Comparison of ENCODE assay signal across 8 cellular contexts in genomic region chr6:15663057-15663638, GRCh38. TPM values are rescaled to one million over a fixed set of nuclear protein-coding genes. Genes with fewer than 3 reads are reported as not detected.
DNase-seq lines count a peak whose midpoint lies in the region; ATAC-seq lines count a peak whose summit lies in the region.

No MANE protein-coding gene starts in this region.

- no peak for ATAC-seq in HG03521 (IDR thresholded peaks at IDR 0.05; ENCODE audit: unreplicated experiment)

- peak overlapping the region; percentile 80 for H3K4me3 Mint-ChIP-seq in activated CD4-positive, alpha-beta T cell treated with anti-CD3 and anti-CD28 coated beads, Interleukin-2, amount 10 ng/mL, durations not matched to agents 7 days and 5 days
- H3K4me3 Mint-ChIP-seq in IgD-negative memory B cell: peak overlapping the region; percentile 75 to 96 (median 86)
- H3K4me3 Mint-ChIP-seq in activated CD4-positive, alpha-beta memory T cell treated with anti-CD3 and anti-CD28 coated beads, Interleukin-2, amount 10 ng/mL, durations not matched to agents 7 days and 5 days: peak overlapping the region; percentile 64

- no peaks in the 10 kb centered on the region for H3K9me3 Mint-ChIP-seq in activated CD4-positive, alpha-beta T cell treated with anti-CD3 and anti-CD28 coated beads, Interleukin-2, amount 10 ng/mL, durations not matched to agents 7 days and 5 days
- H3K9me3 Mint-ChIP-seq in IgD-negative memory B cell: no peaks in the 10 kb centered on the region
- no peaks in the 10 kb centered on the region for H3K9me3 Mint-ChIP-seq in activated CD4-positive, alpha-beta memory T cell treated with anti-CD3 and anti-CD28 coated beads, Interleukin-2, amount 10 ng/mL, durations not matched to agents 7 days and 5 days

- POLR2A ChIA-PET in activated CD4-positive, alpha-beta T cell treated with anti-CD3 and anti-CD28 coated beads, Interleukin-2, amount 10 ng/mL, durations not matched to agents 7 days and 5 days (lab: Charles Lee): no interaction called here
- POLR2A ChIA-PET in activated CD4-positive, alpha-beta memory T cell treated with anti-CD3 and anti-CD28 coated beads, Interleukin-2, amount 10 ng/mL, durations not matched to agents 7 days and 5 days (lab: Charles Lee): interaction anchor here (1.0 to 2.4 kb wide), 3 partner anchors 10 to 468 kb away, joined by 3 to 16 read pairs (median 5); no protein-coding TSS in a partner anchor

- CTCF ChIA-PET in activated CD4-positive, alpha-beta T cell treated with anti-CD3 and anti-CD28 coated beads, Interleukin-2, amount 10 ng/mL, durations not matched to agents 7 days and 5 days (lab: Charles Lee): interaction anchor here (0.8 kb wide), 1 partner anchor 492 kb away, joined by 5 read pairs; no protein-coding TSS in a partner anchor
- CTCF ChIA-PET in activated CD4-positive, alpha-beta memory T cell treated with anti-CD3 and anti-CD28 coated beads, Interleukin-2, amount 10 ng/mL, durations not matched to agents 7 days and 5 days (lab: Charles Lee): no interaction called here

- peak overlapping the region; percentile 90 for H3K27ac Mint-ChIP-seq in activated CD4-positive, alpha-beta T cell treated with anti-CD3 and anti-CD28 coated beads, Interleukin-2, amount 10 ng/mL, durations not matched to agents 7 days and 5 days
- peak overlapping the region; percentile 89 to 94 (median 91) for H3K27ac Mint-ChIP-seq in IgD-negative memory B cell
- peak overlapping the region; percentile 73 for H3K27ac Mint-ChIP-seq in activated CD4-positive, alpha-beta memory T cell treated with anti-CD3 and anti-CD28 coated beads, Interleukin-2, amount 10 ng/mL, durations not matched to agents 7 days and 5 days

- H3K36me3 Mint-ChIP-seq in activated CD4-positive, alpha-beta T cell treated with anti-CD3 and anti-CD28 coated beads, Interleukin-2, amount 10 ng/mL, durations not matched to agents 7 days and 5 days (ENCODE audit: low read depth): peaks cover 16% of the 10 kb centered on the region
- peaks cover 1% of the 10 kb centered on the region for H3K36me3 Mint-ChIP-seq in IgD-negative memory B cell
- peaks cover 13% of the 10 kb centered on the region for H3K36me3 Mint-ChIP-seq in activated CD4-positive, alpha-beta memory T cell treated with anti-CD3 and anti-CD28 coated beads, Interleukin-2, amount 10 ng/mL, durations not matched to agents 7 days and 5 days (ENCODE audit: low read depth)

- H3K27me3 Mint-ChIP-seq in activated CD4-positive, alpha-beta T cell treated with anti-CD3 and anti-CD28 coated beads, Interleukin-2, amount 10 ng/mL, durations not matched to agents 7 days and 5 days: peaks cover 21% of the 10 kb centered on the region
- H3K27me3 Mint-ChIP-seq in IgD-negative memory B cell: peaks cover 3% of the 10 kb centered on the region
- peaks cover 23% of the 10 kb centered on the region for H3K27me3 Mint-ChIP-seq in activated CD4-positive, alpha-beta memory T cell treated with anti-CD3 and anti-CD28 coated beads, Interleukin-2, amount 10 ng/mL, durations not matched to agents 7 days and 5 days

- peaks cover 31% of the 10 kb centered on the region for H3K4me1 Mint-ChIP-seq in activated CD4-positive, alpha-beta T cell treated with anti-CD3 and anti-CD28 coated beads, Interleukin-2, amount 10 ng/mL, durations not matched to agents 7 days and 5 days
- H3K4me1 Mint-ChIP-seq in IgD-negative memory B cell: peaks cover 23 to 32% (median 30%) of the 10 kb centered on the region in 3 donors
- peaks cover 31% of the 10 kb centered on the region for H3K4me1 Mint-ChIP-seq in activated CD4-positive, alpha-beta memory T cell treated with anti-CD3 and anti-CD28 coated beads, Interleukin-2, amount 10 ng/mL, durations not matched to agents 7 days and 5 days

- DNase-seq in activated CD4-positive, alpha-beta T cell treated with anti-CD3 and anti-CD28 coated beads, Interleukin-2, amount 10 ng/mL, durations not matched to agents 7 days and 5 days: no peak
- no peak for DNase-seq in activated CD4-positive, alpha-beta T cell treated with anti-CD3 and anti-CD28 coated beads, Interleukin-2, amount 50 U/mL, for 48 hours
- no peak for DNase-seq in activated CD4-positive, alpha-beta memory T cell treated with anti-CD3 and anti-CD28 coated beads, Interleukin-2, amount 10 ng/mL, durations not matched to agents 7 days and 5 days
- peak; percentile 80 for DNase-seq in globus pallidus (ENCODE audit: low spot score)
- peak; percentile 14 for DNase-seq in renal cortical epithelial cell (ENCODE audit: low read depth)
- no peak for DNase-seq in NCI-H2227 treated with DMSO at 0.1 percent for 48 hours (lab: John Stamatoyannopoulos, UW)

RNA-seq across cellular contexts. Expression of gene DTNBP1, which starts 0.3 kb away (rescaled TPM):
- total RNA-seq in activated CD4-positive, alpha-beta T cell treated with anti-CD3 and anti-CD28 coated beads, Interleukin-2, amount 10 ng/mL, durations not matched to agents 7 days and 5 days: 10 to 100 TPM; 22.3 to 23.5 TPM
- 56.3 TPM for polyA plus RNA-seq in IgD-negative memory B cell
- 10 to 100 TPM; 26.5 to 27.9 TPM for total RNA-seq in activated CD4-positive, alpha-beta memory T cell treated with anti-CD3 and anti-CD28 coated beads, Interleukin-2, amount 10 ng/mL, durations not matched to agents 7 days and 5 days
- total RNA-seq in renal cortical epithelial cell: 4.2 and 15.1 TPM in 2 replicates

Comparison
In these comparisons a context has a peak if more than half of its experiments do, and no peak if none do; other contexts are left out.
1. DNase-seq: peak in globus pallidus (single experiment) and renal cortical epithelial cell (single experiment); none in activated CD4-positive, alpha-beta T cell treated with anti-CD3 and anti-CD28 coated beads, Interleukin-2, amount 10 ng/mL, durations not matched to agents 7 days and 5 days (single experiment), activated CD4-positive, alpha-beta T cell treated with anti-CD3 and anti-CD28 coated beads, Interleukin-2, amount 50 U/mL, for 48 hours (0 of 2), activated CD4-positive, alpha-beta memory T cell treated with anti-CD3 and anti-CD28 coated beads, Interleukin-2, amount 10 ng/mL, durations not matched to agents 7 days and 5 days (single experiment) and NCI-H2227 treated with DMSO at 0.1 percent for 48 hours (single experiment).
2. Peak in every context shown above with its lines, with median percentiles within 50 percentile points of each other: H3K27ac Mint-ChIP-seq and H3K4me3 Mint-ChIP-seq.